29 cellular contexts compared by ENCODE assay signal in the genomic region with DNA sequence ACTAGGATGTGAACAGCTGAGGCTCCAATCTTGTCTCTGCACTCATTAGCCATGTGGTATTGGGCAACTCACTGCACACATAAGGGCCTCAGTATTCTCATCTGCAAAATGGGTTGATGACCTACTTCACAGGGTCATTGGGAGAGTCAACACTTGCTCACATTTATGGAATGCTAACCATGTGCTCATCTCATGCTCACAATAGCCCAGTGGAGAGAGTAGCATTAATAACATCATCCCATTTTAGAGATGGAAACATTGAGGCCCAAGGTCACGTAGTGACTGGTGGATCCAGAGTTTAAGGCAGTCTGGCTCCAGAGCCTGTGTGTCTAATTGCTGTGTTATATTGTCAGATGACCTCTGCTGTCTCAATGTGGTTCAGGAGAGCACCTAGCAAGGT.
"Had no signal": no experiment of that assay in that cellular context is flagged by ENCODE, and none has a peak within 500 bp of the region (broad histone marks: within the 10 kb centered on the region; RNA-seq: fewer than 3 reads in every experiment).

No MANE protein-coding gene starts in this region.

- H3K9me3 Mint-ChIP-seq: type B pancreatic cell had no signal

- H3K4me1 ChIP-seq: stomach, suprapubic skin, testis, thyroid gland, tibial artery, tibial nerve, transverse colon, upper lobe of left lung, upper lobe of right lung, uterus, vagina had no signal

- DNase-seq: stimulated activated CD4-positive, alpha-beta T cell treated with anti-CD3 and anti-CD28 coated beads, Interleukin-2, amount 100 ng/mL, for 48 hours; stimulated activated CD4-positive, alpha-beta T cell treated with anti-CD3 and anti-CD28 coated beads, Interleukin-4, amount 100 ng/mL, for 1 hour; stimulated activated CD4-positive, alpha-beta T cell treated with anti-CD3 and anti-CD28 coated beads, Interleukin-4, amount 100 ng/mL, for 24 hours; stimulated activated CD4-positive, alpha-beta T cell treated with anti-CD3 and anti-CD28 coated beads, Interleukin-4, amount 100 ng/mL, for 4 hours; stimulated activated CD8-positive, alpha-beta memory T cell treated with anti-CD3 and anti-CD28 coated beads, Interleukin-4, amount 100 ng/mL, for 48 hours; stimulated activated naive B cell treated with anti-CD40 and anti-IgM and Interleukin-4, amounts not matched to agents 10 μg/mL and 1 μg/mL and 100 μg/mL, for 72 hours; stimulated activated naive CD4-positive, alpha-beta T cell; stimulated activated naive CD4-positive, alpha-beta T cell treated with Interleukin-2 at 50 U/mL for 16 hours; stimulated activated naive CD8-positive, alpha-beta T cell treated with anti-CD3 and anti-CD28 coated beads, Interleukin-15, amount 100 ng/mL, for 72 hours; stimulated activated naive CD8-positive, alpha-beta T cell treated with anti-CD3 and anti-CD28 coated beads, Interleukin-15, Interleukin-2, amounts not matched to agents 100 U/mL and 50 U/mL, for 24 hours; stomach; substantia nigra; testis; thyroid gland; tibial artery; transverse colon; trophoblast cell; upper lobe of left lung; upper lobe of right lung; uterus had no signal

- H3K4me3 Mint-ChIP-seq: stimulated activated effector memory CD8-positive, alpha-beta T cell treated with anti-CD3 and anti-CD28 coated beads, Interleukin-12 subunit alpha, Interleukin-12 subunit beta, amount 100 ng/mL, for 72 hours; stimulated activated memory B cell treated with anti-CD40 and anti-IgM and Interleukin-4, amounts not matched to agents 10 μg/mL and 1 μg/mL and 100 μg/mL, for 72 hours; stimulated activated naive B cell treated with anti-CD40 and anti-IgM and Interleukin-4, amounts not matched to agents 10 μg/mL and 1 μg/mL and 100 μg/mL, for 72 hours; stimulated activated naive CD8-positive, alpha-beta T cell treated with anti-CD3 and anti-CD28 coated beads, Interleukin-15, amount 100 ng/mL, for 72 hours; stimulated activated naive CD8-positive, alpha-beta T cell treated with anti-CD3 and anti-CD28 coated beads, Interleukin-15, Interleukin-2, amounts not matched to agents 100 ng/mL and 50 ng/mL, for 24 hours; type B pancreatic cell had no signal

- H3K9me3 ChIP-seq: suprapubic skin, testis, thoracic aorta, thyroid gland, tibial artery, transverse colon, upper lobe of left lung, upper lobe of right lung, uterus, vagina had no signal

- H3K27ac Mint-ChIP-seq: stimulated activated effector memory CD8-positive, alpha-beta T cell treated with anti-CD3 and anti-CD28 coated beads, Interleukin-12 subunit alpha, Interleukin-12 subunit beta, amount 100 ng/mL, for 72 hours; stimulated activated memory B cell treated with anti-CD40 and anti-IgM and Interleukin-4, amounts not matched to agents 10 μg/mL and 1 μg/mL and 100 μg/mL, for 72 hours; stimulated activated naive B cell treated with anti-CD40 and anti-IgM and Interleukin-4, amounts not matched to agents 10 μg/mL and 1 μg/mL and 100 μg/mL, for 72 hours; stimulated activated naive CD8-positive, alpha-beta T cell treated with anti-CD3 and anti-CD28 coated beads, Interleukin-15, amount 100 ng/mL, for 72 hours; stimulated activated naive CD8-positive, alpha-beta T cell treated with anti-CD3 and anti-CD28 coated beads, Interleukin-15, Interleukin-2, amounts not matched to agents 100 ng/mL and 50 ng/mL, for 24 hours; type B pancreatic cell had no signal

- H3K27ac ChIP-seq: stomach, suprapubic skin, testis, thoracic aorta, thyroid gland, tibial artery, tibial nerve, transverse colon, upper lobe of left lung, upper lobe of right lung, uterus, vagina had no signal

- H3K36me3 ChIP-seq: stomach, suprapubic skin, thoracic aorta, thyroid gland, tibial artery, tibial nerve, transverse colon, upper lobe of left lung, upper lobe of right lung, uterus, vagina had no signal

- H3K4me1 Mint-ChIP-seq: stimulated activated effector memory CD8-positive, alpha-beta T cell treated with anti-CD3 and anti-CD28 coated beads, Interleukin-12 subunit alpha, Interleukin-12 subunit beta, amount 100 ng/mL, for 72 hours; stimulated activated memory B cell treated with anti-CD40 and anti-IgM and Interleukin-4, amounts not matched to agents 10 μg/mL and 1 μg/mL and 100 μg/mL, for 72 hours; stimulated activated naive B cell treated with anti-CD40 and anti-IgM and Interleukin-4, amounts not matched to agents 10 μg/mL and 1 μg/mL and 100 μg/mL, for 72 hours; stimulated activated naive CD8-positive, alpha-beta T cell treated with anti-CD3 and anti-CD28 coated beads, Interleukin-15, amount 100 ng/mL, for 72 hours had no signal

- H3K27me3 Mint-ChIP-seq: stimulated activated memory B cell treated with anti-CD40 and anti-IgM and Interleukin-4, amounts not matched to agents 10 μg/mL and 1 μg/mL and 100 μg/mL, for 72 hours; stimulated activated naive CD8-positive, alpha-beta T cell treated with anti-CD3 and anti-CD28 coated beads, Interleukin-15, amount 100 ng/mL, for 72 hours; stimulated activated naive CD8-positive, alpha-beta T cell treated with anti-CD3 and anti-CD28 coated beads, Interleukin-15, Interleukin-2, amounts not matched to agents 100 ng/mL and 50 ng/mL, for 24 hours had no signal

- ATAC-seq: stimulated activated effector memory CD8-positive, alpha-beta T cell treated with anti-CD3 and anti-CD28 coated beads, Interleukin-12 subunit alpha, Interleukin-12 subunit beta, amount 100 ng/mL, for 72 hours; stimulated activated memory B cell treated with anti-CD40 and anti-IgM and Interleukin-4, amounts not matched to agents 10 μg/mL and 1 μg/mL and 100 μg/mL, for 72 hours; stimulated activated naive B cell treated with anti-CD40 and anti-IgM and Interleukin-4, amounts not matched to agents 10 μg/mL and 1 μg/mL and 100 μg/mL, for 72 hours; stimulated activated naive CD8-positive, alpha-beta T cell treated with anti-CD3 and anti-CD28 coated beads, Interleukin-15, amount 100 ng/mL, for 72 hours; stimulated activated naive CD8-positive, alpha-beta T cell treated with anti-CD3 and anti-CD28 coated beads, Interleukin-15, Interleukin-2, amounts not matched to agents 100 U/mL and 50 U/mL, for 24 hours; upper lobe of right lung had no signal

- H3K27me3 ChIP-seq: stomach, suprapubic skin, testis, thyroid gland, tibial artery, tibial nerve, transverse colon, upper lobe of left lung, uterus, vagina had no signal

- H3K36me3 Mint-ChIP-seq: stimulated activated effector memory CD8-positive, alpha-beta T cell treated with anti-CD3 and anti-CD28 coated beads, Interleukin-12 subunit alpha, Interleukin-12 subunit beta, amount 100 ng/mL, for 72 hours; stimulated activated memory B cell treated with anti-CD40 and anti-IgM and Interleukin-4, amounts not matched to agents 10 μg/mL and 1 μg/mL and 100 μg/mL, for 72 hours; stimulated activated naive B cell treated with anti-CD40 and anti-IgM and Interleukin-4, amounts not matched to agents 10 μg/mL and 1 μg/mL and 100 μg/mL, for 72 hours; type B pancreatic cell had no signal

- FAIRE-seq: urothelium cell line had no signal

- H3K4me3 ChIP-seq: stomach, suprapubic skin, testis, thoracic aorta, thyroid gland, tibial artery, tibial nerve, transverse colon, upper lobe of left lung, upper lobe of right lung, uterus, vagina had no signal
